ENCODE assay signal across 17 cellular contexts in genomic region chr15:70260096-70260495, GRCh38.
DNase-seq lines count a peak whose midpoint lies in the region; ATAC-seq and TF ChIP-seq lines count a peak whose summit lies in the region.
"Had no signal": no experiment of that assay in that cellular context is flagged by ENCODE, and none has a peak within 500 bp of the region (broad histone marks: within the 10 kb centered on the region; RNA-seq: fewer than 3 reads in every experiment).

No MANE protein-coding gene starts in this region.

- H3K27ac ChIP-seq in BLaER1 treated with 17β-estradiol and CSF1 and Interleukin-3, amounts not matched to agents 10 nM and 100 nM = peak overlapping the region in 2 of 11 experiments; percentile 21 to 76; a peak in 2 of 22 replicates
- no peak overlapping the region for H3K27ac ChIP-seq in CD4-positive, alpha-beta memory T cell (ENCODE audit: low read depth, low read length)
- peak overlapping the region; percentile 80 for H3K27ac ChIP-seq in SU-DHL-6 (ENCODE audit: low read depth, low read length)
- no peak overlapping the region for H3K27ac ChIP-seq in naive thymus-derived CD4-positive, alpha-beta T cell (ENCODE audit: low read depth, low read length)
- H3K27ac ChIP-seq: breast epithelium, parathyroid adenoma, thyroid gland had no signal

- CTCF ChIA-PET in CD4-positive, alpha-beta memory T cell (lab: Charles Lee; ENCODE audit: partially characterized antibody) = interaction anchor here (1.5 kb wide), 1 partner anchor 685 kb away, joined by 5 read pairs; no protein-coding TSS in a partner anchor
- CTCF ChIA-PET in naive thymus-derived CD4-positive, alpha-beta T cell (lab: Charles Lee) = interaction anchor here (0.6 to 0.7 kb wide), 2 partner anchors 798 to 824 kb away, joined by 3 read pairs; no protein-coding TSS in a partner anchor

- H3K36me3 Mint-ChIP-seq in CD4-positive, alpha-beta memory T cell = no peaks in the 10 kb centered on the region
- H3K36me3 Mint-ChIP-seq in naive thymus-derived CD4-positive, alpha-beta T cell = peaks cover 0 to 3% (median 0%) of the 10 kb centered on the region in 5 donors
- H3K36me3 Mint-ChIP-seq: activated CD8-positive, alpha-beta memory T cell treated with anti-CD3 and anti-CD28 coated beads, Interleukin-2, amount 10 ng/mL, durations not matched to agents 7 days and 5 days had no signal

- peaks cover 42% of the 10 kb centered on the region for H3F3A ChIP-seq in SU-DHL-6 (ENCODE audit: insufficient read depth)

- no peaks in the 10 kb centered on the region for H3K9me2 ChIP-seq in SU-DHL-6 (replicated peaks; ENCODE audit: insufficient read depth, low read length)

- no peak overlapping the region for H2AFZ ChIP-seq in SU-DHL-6 (ENCODE audit: low read depth, low read length, severe bottlenecking)
- H2AFZ ChIP-seq: parathyroid adenoma had no signal

- no peak overlapping the region for H3K4me3 ChIP-seq in BLaER1 treated with 17β-estradiol and CSF1 and Interleukin-3, amounts not matched to agents 10 nM and 100 nM
- no peak overlapping the region for H3K4me3 ChIP-seq in CD4-positive, alpha-beta memory T cell (ENCODE audit: low read length in 2 of 2)
- no peak overlapping the region for H3K4me3 ChIP-seq in SU-DHL-6 (ENCODE audit: insufficient read depth, low read length, poor library complexity, severe bottlenecking)
- H3K4me3 ChIP-seq in naive thymus-derived CD4-positive, alpha-beta T cell (ENCODE audit: low read length) = no peak overlapping the region
- H3K4me3 ChIP-seq: breast epithelium, heart left ventricle, thyroid gland had no signal

- H3K4me2 ChIP-seq in BLaER1 treated with 17β-estradiol and CSF1 and Interleukin-3, amounts not matched to agents 10 nM and 100 nM = peak overlapping the region; percentile 82 to 97 (median 90)
- peak overlapping the region; percentile 46 for H3K4me2 ChIP-seq in SU-DHL-6 (ENCODE audit: low read depth, low read length, poor library complexity, severe bottlenecking)

- ATAC-seq in naive thymus-derived CD4-positive, alpha-beta T cell = no peak
- ATAC-seq in HG02763 (IDR thresholded peaks at IDR 0.05; ENCODE audit: unreplicated experiment) (no peak), HG02798 (IDR thresholded peaks at IDR 0.05; ENCODE audit: poor library complexity, unreplicated experiment) (no peak)
- ATAC-seq: activated CD8-positive, alpha-beta memory T cell treated with anti-CD3 and anti-CD28 coated beads, Interleukin-2, amount 10 ng/mL, durations not matched to agents 7 days and 5 days; heart left ventricle had no signal

- intact Hi-C loops in CD4-positive, alpha-beta memory T cell (cut with micrococcal nuclease) = no loop called here
- intact Hi-C loops in naive thymus-derived CD4-positive, alpha-beta T cell (cut with micrococcal nuclease) = no loop called here

- peaks cover 0 to 8% (median 0%) of the 10 kb centered on the region in 11 experiments; a peak in 5 of 22 replicates for H4K20me1 ChIP-seq in BLaER1 treated with 17β-estradiol and CSF1 and Interleukin-3, amounts not matched to agents 10 nM and 100 nM
- no peaks in the 10 kb centered on the region for H4K20me1 ChIP-seq in SU-DHL-6 (ENCODE audit: low read depth, low read length)

- no peak overlapping the region for H3K9ac ChIP-seq in BLaER1 treated with 17β-estradiol and CSF1 and Interleukin-3, amounts not matched to agents 10 nM and 100 nM
- peak overlapping the region; percentile 43; the same call in 1 of the 2 replicates for H3K9ac ChIP-seq in SU-DHL-6 (ENCODE audit: low read length)
- H3K9ac ChIP-seq: parathyroid adenoma had no signal

- peak overlapping the region in 6 of 8 donors; percentile 10 to 82 (median 32) for H3K4me3 Mint-ChIP-seq in CD4-positive, alpha-beta memory T cell
- peak overlapping the region in 9 of 10 donors; percentile 64 to 96 (median 86) for H3K4me3 Mint-ChIP-seq in naive thymus-derived CD4-positive, alpha-beta T cell
- H3K4me3 Mint-ChIP-seq: activated CD8-positive, alpha-beta memory T cell treated with anti-CD3 and anti-CD28 coated beads, Interleukin-2, amount 10 ng/mL, durations not matched to agents 7 days and 5 days; H9 had no signal

- H3K9me3 Mint-ChIP-seq in CD4-positive, alpha-beta memory T cell = peaks cover 0 to 2% (median 0%) of the 10 kb centered on the region in 8 donors
- no peaks in the 10 kb centered on the region for H3K9me3 Mint-ChIP-seq in naive thymus-derived CD4-positive, alpha-beta T cell
- H3K9me3 Mint-ChIP-seq: H9 had no signal

- H3K36me3 ChIP-seq in BLaER1 treated with 17β-estradiol and CSF1 and Interleukin-3, amounts not matched to agents 10 nM and 100 nM = no peaks in the 10 kb centered on the region
- no peaks in the 10 kb centered on the region for H3K36me3 ChIP-seq in CD4-positive, alpha-beta memory T cell (ENCODE audit: insufficient read depth, low read length)
- H3K36me3 ChIP-seq in SU-DHL-6 (ENCODE audit: low read length) = no peaks in the 10 kb centered on the region
- no peaks in the 10 kb centered on the region for H3K36me3 ChIP-seq in naive thymus-derived CD4-positive, alpha-beta T cell (ENCODE audit: control insufficient read depth in 2 of 3, insufficient read depth in 3 of 3, low read length in 3 of 3)
- H3K36me3 ChIP-seq: BE2C, breast epithelium, heart left ventricle, thyroid gland had no signal

- H3K27ac Mint-ChIP-seq in CD4-positive, alpha-beta memory T cell = peak overlapping the region in 4 of 7 donors; percentile 22 to 92 (median 66)
- peak overlapping the region in 8 of 9 donors; percentile 82 to 93 (median 88) for H3K27ac Mint-ChIP-seq in naive thymus-derived CD4-positive, alpha-beta T cell
- H3K27ac Mint-ChIP-seq: activated CD8-positive, alpha-beta memory T cell treated with anti-CD3 and anti-CD28 coated beads, Interleukin-2, amount 10 ng/mL, durations not matched to agents 7 days and 5 days; activated naive CD4-positive, alpha-beta T cell treated with anti-CD3 and anti-CD28 coated beads, Interleukin-2, amount 50 U/mL, for 72 hours had no signal

- H3K27me3 ChIP-seq in BLaER1 treated with 17β-estradiol and CSF1 and Interleukin-3, amounts not matched to agents 10 nM and 100 nM = peaks cover 0 to 20% (median 1%) of the 10 kb centered on the region in 11 experiments; a peak in 9 of 22 replicates
- no peaks in the 10 kb centered on the region for H3K27me3 ChIP-seq in CD4-positive, alpha-beta memory T cell (ENCODE audit: insufficient read depth, low read length)
- no peaks in the 10 kb centered on the region for H3K27me3 ChIP-seq in SU-DHL-6 (ENCODE audit: low read length)
- no peaks in the 10 kb centered on the region for H3K27me3 ChIP-seq in naive thymus-derived CD4-positive, alpha-beta T cell (ENCODE audit: control insufficient read depth in 2 of 2, insufficient read depth in 2 of 2, low read length in 2 of 2)
- H3K27me3 ChIP-seq: BE2C, breast epithelium, heart left ventricle, thyroid gland had no signal

- no peak for DNase-seq in CD4-positive, alpha-beta memory T cell
- DNase-seq in naive thymus-derived CD4-positive, alpha-beta T cell = no peak
- no peak for DNase-seq in cerebellar nuclear complex (lab: John Stamatoyannopoulos, UW)
- DNase-seq: activated CD8-positive, alpha-beta memory T cell treated with anti-CD3 and anti-CD28 coated beads, Interleukin-2, amount 10 ng/mL, durations not matched to agents 7 days and 5 days; effector CD4-positive, alpha-beta T cell; NCI-H1436; thyroid gland had no signal

- H3K4me1 Mint-ChIP-seq in CD4-positive, alpha-beta memory T cell = peaks cover 38 to 63% (median 45%) of the 10 kb centered on the region in 4 donors
- peaks cover 46 to 69% (median 51%) of the 10 kb centered on the region in 7 donors for H3K4me1 Mint-ChIP-seq in naive thymus-derived CD4-positive, alpha-beta T cell

- no peaks in the 10 kb centered on the region for H3K9me3 ChIP-seq in BLaER1 treated with 17β-estradiol and CSF1 and Interleukin-3, amounts not matched to agents 10 nM and 100 nM (replicated peaks in 1 of 11)
- no peaks in the 10 kb centered on the region for H3K9me3 ChIP-seq in CD4-positive, alpha-beta memory T cell (ENCODE audit: control insufficient read depth in 1 of 2, low read length in 2 of 2)
- no peaks in the 10 kb centered on the region for H3K9me3 ChIP-seq in SU-DHL-6 (ENCODE audit: insufficient read depth, low read length)
- no peaks in the 10 kb centered on the region for H3K9me3 ChIP-seq in naive thymus-derived CD4-positive, alpha-beta T cell (ENCODE audit: control insufficient read depth in 2 of 3, low read length in 3 of 3)
- H3K9me3 ChIP-seq: BE2C, breast epithelium, heart left ventricle, thyroid gland had no signal

- H3K79me2 ChIP-seq in SU-DHL-6 (ENCODE audit: insufficient read depth, low read length) = no peaks in the 10 kb centered on the region
- H3K79me2 ChIP-seq: parathyroid adenoma had no signal

- TF ChIP-seq CTCF in SU-DHL-6 (IDR thresholded peaks at IDR 0.05; ENCODE audit: insufficient read depth, low read length, poor library complexity, severe bottlenecking) = no peak

- H3K4me1 ChIP-seq in BLaER1 treated with 17β-estradiol and CSF1 and Interleukin-3, amounts not matched to agents 10 nM and 100 nM = peaks cover 51 to 93% (median 73%) of the 10 kb centered on the region in 10 experiments
- H3K4me1 ChIP-seq in CD4-positive, alpha-beta memory T cell (ENCODE audit: insufficient read depth, low read length) = peaks cover 38% of the 10 kb centered on the region
- peaks cover 29 to 40% of the 10 kb centered on the region in 2 donors for H3K4me1 ChIP-seq in naive thymus-derived CD4-positive, alpha-beta T cell (ENCODE audit: control insufficient read depth in 2 of 2, insufficient read depth in 2 of 2, low read length in 2 of 2)
- H3K4me1 ChIP-seq: parathyroid adenoma had no signal

- POLR2A ChIA-PET in CD4-positive, alpha-beta memory T cell (lab: Charles Lee; ENCODE audit: partially characterized antibody) = interaction anchor here (0.6 to 2.7 kb wide), 4 partner anchors 13 to 202 kb away, joined by 3 to 26 read pairs (median 7); partner anchors contain the start of gene TLE3
- POLR2A ChIA-PET in naive thymus-derived CD4-positive, alpha-beta T cell (lab: Charles Lee) = no interaction called here

- no peaks in the 10 kb centered on the region for H3K27me3 Mint-ChIP-seq in CD4-positive, alpha-beta memory T cell
- H3K27me3 Mint-ChIP-seq in naive thymus-derived CD4-positive, alpha-beta T cell = peaks cover 0 to 31% (median 0%) of the 10 kb centered on the region in 5 donors
